22 cellular contexts compared by ENCODE assay signal in genomic region chr10:120897343-120897742, GRCh38. TPM values are rescaled to one million over a fixed set of nuclear protein-coding genes. Genes with fewer than 3 reads are reported as not detected.
DNase-seq lines count a peak whose midpoint lies in the region; ATAC-seq, FAIRE-seq and TF ChIP-seq lines count a peak whose summit lies in the region.
"Had no signal": no experiment of that assay in that cellular context is flagged by ENCODE, and none has a peak within 500 bp of the region (broad histone marks: within the 10 kb centered on the region; RNA-seq: fewer than 3 reads in every experiment).

No MANE protein-coding gene starts in this region.

- H4K20me1 ChIP-seq in K562 (replicated peaks; ENCODE audit: control insufficient read depth, insufficient read depth, low read length) (no peaks in the 10 kb centered on the region), HepG2 (ENCODE audit: insufficient read depth, low read length) (no peaks in the 10 kb centered on the region)

- H3K27me3 ChIP-seq in Caco-2 (replicated peaks; ENCODE audit: control insufficient read depth, insufficient read depth, low read length) (no peaks in the 10 kb centered on the region), K562 (ENCODE audit: control insufficient read depth in 2 of 2, insufficient read depth in 2 of 2, low read length in 2 of 2) (no peaks in the 10 kb centered on the region), HepG2 (ENCODE audit: control insufficient read depth in 1 of 2, insufficient read depth in 2 of 2, low read length in 2 of 2) (no peaks in the 10 kb centered on the region)
- H3K27me3 ChIP-seq: BE2C, dorsolateral prefrontal cortex had no signal

- BruUV-seq in Caco-2 (replicated peaks; lab: Mats Ljungman, UMichigan) (no TSS peak), K562 (replicated peaks; lab: Mats Ljungman, UMichigan) (no TSS peak), HepG2 (replicated peaks; lab: Mats Ljungman, UMichigan) (no TSS peak)

- intact Hi-C loops in Caco-2 (cut with micrococcal nuclease; ENCODE audit: unreplicated experiment) (no loop called here), K562 (cut with micrococcal nuclease) (no loop called here), HepG2 (cut with micrococcal nuclease; ENCODE audit: unreplicated experiment) (loop anchor here (1.0 kb wide), 1 partner anchor 46 kb away; the partner anchor contains the start of gene WDR11)
- intact Hi-C loops in activated CD4-positive, alpha-beta T cell treated with anti-CD3 and anti-CD28 coated beads, Interleukin-2, amount 10 ng/mL, durations not matched to agents 24 days and 14 days (cut with micrococcal nuclease): no loop called here

- peak; percentile 59; the same call in 1 of the 2 replicates for TF ChIP-seq EP300 in K562 (IDR thresholded peaks at IDR 0.05; ENCODE audit: low read length)
- TF ChIP-seq EP300 in HepG2 (IDR thresholded peaks at IDR 0.05; ENCODE audit: low read depth in 2 of 2, low read length in 2 of 2): no peak
- TF ChIP-seq EP300 in HepG2 (CRISPR knock-in tag; IDR thresholded peaks at IDR 0.05; ENCODE audit: borderline replicate concordance): no peak

- CTCF ChIA-PET in Caco-2 (lab: Charles Lee) (interaction anchor here (0.6 kb wide), 1 partner anchor 99 kb away, joined by 3 read pairs; no protein-coding TSS in a partner anchor), K562 (lab: Yijun Ruan, JAX; ENCODE audit: low intra/inter-chr PET ratio) (no interaction called here), HepG2 (lab: Yijun Ruan, JAX; ENCODE audit: low intra/inter-chr PET ratio, low total read pairs) (no interaction called here)

- H3K4me1 Mint-ChIP-seq in Caco-2 (ENCODE audit: low read depth, unreplicated experiment): peaks cover 6% of the 10 kb centered on the region
- H3K4me1 Mint-ChIP-seq in activated CD4-positive, alpha-beta T cell treated with anti-CD3 and anti-CD28 coated beads, Interleukin-2, amount 10 ng/mL, durations not matched to agents 24 days and 14 days: peaks cover 5% of the 10 kb centered on the region

- ATAC-seq in K562: no peak
- ATAC-seq in HepG2: peak; percentile 60
- ATAC-seq in GM21576 (IDR thresholded peaks at IDR 0.05; ENCODE audit: unreplicated experiment): no peak
- no peak for ATAC-seq in GM21423 (IDR thresholded peaks at IDR 0.05; ENCODE audit: unreplicated experiment)

- H3K27ac ChIP-seq in K562 (ENCODE audit: extremely low read depth, low read depth, low read length): no peak overlapping the region
- H3K27ac ChIP-seq in HepG2 (ENCODE audit: extremely low read length, insufficient read depth, low read length): no peak overlapping the region
- H3K27ac ChIP-seq in substantia nigra (ENCODE audit: low read depth, low read length, poor library complexity, severe bottlenecking): no peak overlapping the region
- H3K27ac ChIP-seq: dorsolateral prefrontal cortex, skin epidermis had no signal

- no peaks in the 10 kb centered on the region for H3K9me3 ChIP-seq in Caco-2
- H3K9me3 ChIP-seq in K562 (replicated peaks; ENCODE audit: control insufficient read depth, insufficient read depth, low read depth, low read length): no peaks in the 10 kb centered on the region
- no peaks in the 10 kb centered on the region for H3K9me3 ChIP-seq in HepG2 (ENCODE audit: low read length)
- H3K9me3 ChIP-seq: BE2C had no signal

- peak overlapping the region; percentile 35 for H3K27ac Mint-ChIP-seq in Caco-2 (ENCODE audit: unreplicated experiment)
- no peak overlapping the region for H3K27ac Mint-ChIP-seq in activated CD4-positive, alpha-beta T cell treated with anti-CD3 and anti-CD28 coated beads, Interleukin-2, amount 10 ng/mL, durations not matched to agents 24 days and 14 days
- H3K27ac Mint-ChIP-seq: activated CD4-positive, alpha-beta T cell treated with anti-CD3 and anti-CD28 coated beads, Interleukin-2, amount 10 ng/mL, durations not matched to agents 7 days and 5 days; natural killer cell treated with Interleukin-12 subunit alpha and Interleukin-12 subunit beta and Interleukin-15 and Interleukin-18, amount 100 ng/mL, for 72 hours had no signal

- H3K36me3 Mint-ChIP-seq in Caco-2 (ENCODE audit: insufficient read depth, unreplicated experiment): peaks cover 31% of the 10 kb centered on the region
- peaks cover 31% of the 10 kb centered on the region for H3K36me3 Mint-ChIP-seq in activated CD4-positive, alpha-beta T cell treated with anti-CD3 and anti-CD28 coated beads, Interleukin-2, amount 10 ng/mL, durations not matched to agents 24 days and 14 days (ENCODE audit: low read depth)

- TF ChIP-seq POLR2A in K562 (conservative IDR thresholded peaks at IDR 0.05) (no peak), HepG2 (IDR thresholded peaks at IDR 0.05; ENCODE audit: insufficient read depth in 1 of 2, low read depth in 2 of 2, low read length in 2 of 2) (no peak)

- DNase-seq in Caco-2 (peak in 1 of 2 experiments; percentile 33), K562 (ENCODE audit: extremely low read depth in 1 of 4, low spot score in 3 of 4) (no peak), HepG2 (ENCODE audit: low spot score) (peak; percentile 44), substantia nigra (lab: John Stamatoyannopoulos, UW) (no peak)
- DNase-seq in Jurkat, Clone E6-1 (ENCODE audit: low read depth, low spot score): peak; percentile 14
- DNase-seq in activated CD4-positive, alpha-beta T cell treated with anti-CD3 and anti-CD28 coated beads, Interleukin-2, amount 10 ng/mL, durations not matched to agents 24 days and 14 days: no peak
- DNase-seq: activated CD4-positive, alpha-beta T cell treated with anti-CD3 and anti-CD28 coated beads, Interleukin-2, amount 10 ng/mL, durations not matched to agents 7 days and 5 days; activated naive CD4-positive, alpha-beta T cell treated with anti-CD3 and anti-CD28 coated beads, Interleukin-2, amount 50 U/mL, for 16 hours; activated T-cell treated with anti-CD3 and anti-CD28 coated beads, Interleukin-2, amount 50 U/mL, for 1 hour; BE2C; dorsolateral prefrontal cortex; GF-D8; kidney glomerular epithelial cell; stimulated activated CD4-positive, alpha-beta T cell treated with anti-CD3 and anti-CD28 coated beads, Interleukin-4, amount 100 ng/mL, for 1 hour; SW 1271 had no signal

- no peak overlapping the region for H3K9ac ChIP-seq in K562 (ENCODE audit: insufficient read depth in 1 of 2, low read depth in 2 of 2, low read length in 2 of 2)
- no peak overlapping the region for H3K9ac ChIP-seq in HepG2 (ENCODE audit: insufficient read depth, low read depth, low read length)

- POLR2A ChIA-PET in Caco-2 (lab: Charles Lee): no interaction called here
- POLR2A ChIA-PET in K562 (lab: Yijun Ruan, JAX): interaction anchor here (1.2 kb wide), 1 partner anchor 37 kb away, joined by 3 read pairs; no protein-coding TSS in a partner anchor
- POLR2A ChIA-PET in HepG2 (lab: Yijun Ruan, JAX): no interaction called here

- in situ Hi-C loops in K562 (cut with MboI) (no loop called here), HepG2 (cut with HindIII; ENCODE audit: extremely low pct_ligation_motif_present, low pct_unique_long_range_greater_than_20kb) (no loop called here)

- no peaks in the 10 kb centered on the region for H3K79me2 ChIP-seq in K562 (ENCODE audit: control insufficient read depth, insufficient read depth, low read length)
- H3K79me2 ChIP-seq in HepG2 (ENCODE audit: insufficient read depth, low read length): no peaks in the 10 kb centered on the region

- TF ChIP-seq CTCF in Caco-2 (IDR thresholded peaks at IDR 0.05; ENCODE audit: insufficient read depth in 1 of 2, low read depth in 1 of 2, low read length in 1 of 2, severe bottlenecking in 1 of 2, unreplicated experiment in 1 of 2) (no peak), K562 (IDR thresholded peaks at IDR 0.05 in 2 of 3, conservative IDR thresholded peaks at IDR 0.05 in 1 of 3; ENCODE audit: insufficient read depth in 2 of 3, low read depth in 1 of 3, low read length in 3 of 3) (no peak), HepG2 (CRISPR knock-in tag; IDR thresholded peaks at IDR 0.05) (no peak)

- H3K4me3 Mint-ChIP-seq in Caco-2 (ENCODE audit: unreplicated experiment): no peak overlapping the region
- H3K4me3 Mint-ChIP-seq in activated CD4-positive, alpha-beta T cell treated with anti-CD3 and anti-CD28 coated beads, Interleukin-2, amount 10 ng/mL, durations not matched to agents 24 days and 14 days: no peak overlapping the region
- H3K4me3 Mint-ChIP-seq: activated CD4-positive, alpha-beta T cell treated with anti-CD3 and anti-CD28 coated beads, Interleukin-2, amount 10 ng/mL, durations not matched to agents 7 days and 5 days; natural killer cell treated with Interleukin-12 subunit alpha and Interleukin-12 subunit beta and Interleukin-15 and Interleukin-18, amount 100 ng/mL, for 72 hours had no signal

- H3K4me3 ChIP-seq in Caco-2 (ENCODE audit: low read depth, low read length) (no peak overlapping the region), K562 (no peak overlapping the region), HepG2 (replicated peaks in 1 of 3; ENCODE audit: insufficient read depth in 1 of 3, low read depth in 2 of 3, low read length in 3 of 3) (no peak overlapping the region)
- H3K4me3 ChIP-seq in Jurkat, Clone E6-1 (ENCODE audit: low read length): no peak overlapping the region
- H3K4me3 ChIP-seq: dorsolateral prefrontal cortex, skin epidermis had no signal

- H3K4me1 ChIP-seq in Caco-2 (no peaks in the 10 kb centered on the region), K562 (replicated peaks in 1 of 2; ENCODE audit: control insufficient read depth in 2 of 2, insufficient read depth in 2 of 2, low read length in 2 of 2) (no peaks in the 10 kb centered on the region), HepG2 (ENCODE audit: insufficient read depth, low read length) (peaks cover 10% of the 10 kb centered on the region)

- no peaks in the 10 kb centered on the region; the same call in 1 of the 2 replicates for H3K36me3 ChIP-seq in Caco-2 (ENCODE audit: control insufficient read depth, insufficient read depth, low read length)
- H3K36me3 ChIP-seq in K562 (ENCODE audit: control insufficient read depth, insufficient read depth, low read length): peaks cover 11% of the 10 kb centered on the region; the same call in 1 of the 3 replicates
- H3K36me3 ChIP-seq in HepG2 (replicated peaks in 1 of 2; ENCODE audit: control insufficient read depth in 1 of 2, insufficient read depth in 2 of 2, low read length in 2 of 2): peaks cover 3 to 32% of the 10 kb centered on the region in 2 experiments

- H3K9me1 ChIP-seq in K562 (ENCODE audit: control insufficient read depth, insufficient read depth, low read length): no peaks in the 10 kb centered on the region

- FAIRE-seq in K562 (lab: Jason Lieb, UNC) (no peak), HepG2 (lab: Jason Lieb, UNC) (no peak)
- FAIRE-seq: GM19239, H54, TTC549 had no signal

- TF ChIP-seq RAD21 in K562 (CRISPR knock-in tag; conservative IDR thresholded peaks at IDR 0.05 in 1 of 2, IDR thresholded peaks at IDR 0.05 in 1 of 2): no peak
- no peak for TF ChIP-seq RAD21 in HepG2 (CRISPR knock-in tag; IDR thresholded peaks at IDR 0.05)

- no peaks in the 10 kb centered on the region for H3K27me3 Mint-ChIP-seq in Caco-2 (ENCODE audit: insufficient read depth, unreplicated experiment)
- H3K27me3 Mint-ChIP-seq in activated CD4-positive, alpha-beta T cell treated with anti-CD3 and anti-CD28 coated beads, Interleukin-2, amount 10 ng/mL, durations not matched to agents 24 days and 14 days: no peaks in the 10 kb centered on the region
- H3K27me3 Mint-ChIP-seq: activated CD4-positive, alpha-beta T cell treated with anti-CD3 and anti-CD28 coated beads, Interleukin-2, amount 10 ng/mL, durations not matched to agents 7 days and 5 days; natural killer cell treated with Interleukin-12 subunit alpha and Interleukin-12 subunit beta and Interleukin-15 and Interleukin-18, amount 100 ng/mL, for 72 hours had no signal

- H2AFZ ChIP-seq in K562 (ENCODE audit: low read depth, low read length): no peak overlapping the region
- no peak overlapping the region for H2AFZ ChIP-seq in HepG2 (ENCODE audit: low read length)

- 10% methylated on average over 2 of the region's 2 CpGs for WGBS in K562 (ENCODE audit: insufficient coverage, low coverage, missing lambda C conversion rate)
- WGBS in HepG2 (ENCODE audit: low lambda C conversion rate): 7% methylated on average over 2 of the region's 2 CpGs

- H3K4me2 ChIP-seq in K562 (ENCODE audit: insufficient read depth, low read length): no peak overlapping the region
- no peak overlapping the region for H3K4me2 ChIP-seq in HepG2 (ENCODE audit: low read depth, low read length)

- H3K9me3 Mint-ChIP-seq in Caco-2 (ENCODE audit: unreplicated experiment): no peaks in the 10 kb centered on the region
- H3K9me3 Mint-ChIP-seq in activated CD4-positive, alpha-beta T cell treated with anti-CD3 and anti-CD28 coated beads, Interleukin-2, amount 10 ng/mL, durations not matched to agents 24 days and 14 days: no peaks in the 10 kb centered on the region
- H3K9me3 Mint-ChIP-seq: activated CD4-positive, alpha-beta T cell treated with anti-CD3 and anti-CD28 coated beads, Interleukin-2, amount 10 ng/mL, durations not matched to agents 7 days and 5 days; natural killer cell treated with Interleukin-12 subunit alpha and Interleukin-12 subunit beta and Interleukin-15 and Interleukin-18, amount 100 ng/mL, for 72 hours had no signal

RNA-seq across cellular contexts. Expression of gene WDR11, which starts 46.2 kb away (rescaled TPM):
- total RNA-seq in Caco-2 (2022) (53.1 and 59.2 TPM in 2 replicates), K562 (2014; rRNA removed) (19.9 and 20.9 TPM in 2 replicates), K562 (2014; rRNA removed; fragmentation: Illumina TruSeq; extraction: Trizol) (26.4 and 29.5 TPM in 2 replicates), K562 (2015; rRNA removed; fragmentation: Illumina TruSeq; extraction: Trizol) (21.6 and 23.6 TPM in 2 replicates), K562 (2021) (20.1 and 20.8 TPM in 2 replicates), HepG2 (2016; rRNA removed; fragmentation: Illumina TruSeq; extraction: Trizol) (38.0 and 40.3 TPM in 2 replicates)
- 20.2 TPM for polyA plus RNA-seq in Jurkat, Clone E6-1 (2012; ENCODE audit: insufficient read depth, insufficient read length)
- total RNA-seq in K562 (2011; cell fraction: chromatin; rRNA removed; ENCODE audit: low replicate concordance): 94.4 and 202 TPM in 2 replicates
- total RNA-seq in K562 (2011; cell fraction: nucleolus; rRNA removed): 26.7 and 45.0 TPM in 2 replicates
- 68.6 and 91.1 TPM in 2 replicates for total RNA-seq in K562 (2011; cell fraction: nucleoplasm; rRNA removed)
- polyA plus RNA-seq in K562 (2011; rRNA removed) (50.3 and 50.7 TPM in 2 replicates), K562 (2014; fragmentation: Illumina TruSeq; extraction: Trizol) (28.2 and 35.8 TPM in 2 replicates), K562 (2014; fragmentation: Nextera tagmentation; extraction: Ambion mirVana) (10 to 100 TPM; 12.4 to 17.3 TPM), K562 (2014; rRNA removed) (21.6 and 24.9 TPM in 2 replicates), HepG2 (2011; rRNA removed) (43.0 and 45.2 TPM in 2 replicates)
- 15.6 and 28.0 TPM in 2 replicates for polyA plus RNA-seq in K562 (2011; cell fraction: cytosol; rRNA removed)
- 109 and 121 TPM in 2 replicates for polyA plus RNA-seq in K562 (2011; cell fraction: nucleus; rRNA removed)
- 15.5 and 27.2 TPM in 2 replicates for polyA plus RNA-seq in K562 (2012)
- polyA minus RNA-seq in K562 (2011; rRNA and poly(A)+ RNA removed): 101 and 121 TPM in 2 replicates
- polyA minus RNA-seq in K562 (2011; cell fraction: cytosol; rRNA and poly(A)+ RNA removed): 29.2 and 31.1 TPM in 2 replicates
- polyA minus RNA-seq in K562 (2011; cell fraction: nucleus; rRNA and poly(A)+ RNA removed): 49.0 and 64.4 TPM in 2 replicates
- 13.8 and 16.7 TPM in 2 replicates for total RNA-seq in HepG2 (2016; cell fraction: cytosol; rRNA removed; fragmentation: Illumina TruSeq; extraction: Trizol; ENCODE audit: low read depth)
- total RNA-seq in HepG2 (2016; cell fraction: insoluble cytoplasmic fraction; rRNA removed; fragmentation: Illumina TruSeq; extraction: Trizol): 38.1 and 40.8 TPM in 2 replicates
- 15.0 and 16.8 TPM in 2 replicates for total RNA-seq in HepG2 (2016; cell fraction: membrane; rRNA removed; fragmentation: Illumina TruSeq; extraction: Trizol)
- total RNA-seq in HepG2 (2016; cell fraction: nucleus; rRNA removed; fragmentation: Illumina TruSeq; extraction: Trizol): 63.4 and 65.2 TPM in 2 replicates
- 16.1 and 24.5 TPM in 2 replicates for polyA plus RNA-seq in HepG2 (2011; cell fraction: cytosol; rRNA removed)
- polyA plus RNA-seq in HepG2 (2011; cell fraction: nucleus; rRNA removed): 73.4 and 81.8 TPM in 2 replicates
- polyA plus RNA-seq in HepG2 (2012): 21.6 and 23.5 TPM in 2 replicates
- polyA plus RNA-seq in HepG2 (2016; cell fraction: cytosol; fragmentation: Illumina TruSeq; extraction: Trizol; ENCODE audit: low read depth): 1.5 and 1.9 TPM in 2 replicates
- 23.9 and 24.3 TPM in 2 replicates for polyA plus RNA-seq in HepG2 (2016; cell fraction: insoluble cytoplasmic fraction; fragmentation: Illumina TruSeq; extraction: Trizol; ENCODE audit: low read depth)
- 4.8 and 5.0 TPM in 2 replicates for polyA plus RNA-seq in HepG2 (2016; cell fraction: membrane; fragmentation: Illumina TruSeq; extraction: Trizol; ENCODE audit: low read depth)
- 68.1 and 78.3 TPM in 2 replicates for polyA plus RNA-seq in HepG2 (2016; cell fraction: nucleus; fragmentation: Illumina TruSeq; extraction: Trizol; ENCODE audit: insufficient read depth, low read depth)
- polyA minus RNA-seq in HepG2 (2011; rRNA and poly(A)+ RNA removed; ENCODE audit: low replicate concordance): 143 and 159 TPM in 2 replicates
- 28.1 and 50.1 TPM in 2 replicates for polyA minus RNA-seq in HepG2 (2011; cell fraction: cytosol; rRNA and poly(A)+ RNA removed)
- 118 and 125 TPM in 2 replicates for polyA minus RNA-seq in HepG2 (2011; cell fraction: nucleus; rRNA and poly(A)+ RNA removed)
- total RNA-seq in activated CD4-positive, alpha-beta T cell treated with anti-CD3 and anti-CD28 coated beads, Interleukin-2, amount 10 ng/mL, durations not matched to agents 24 days and 14 days: 48.2 and 50.3 TPM in 2 replicates

Comparison
In these comparisons a context has a peak if more than half of its experiments do, and no peak if none do; other contexts are left out.
1. DNase-seq: peak in Jurkat, Clone E6-1 (single experiment) and HepG2 (single experiment); none in K562 (0 of 4), substantia nigra (0 of 49) and activated CD4-positive, alpha-beta T cell treated with anti-CD3 and anti-CD28 coated beads, Interleukin-2, amount 10 ng/mL, durations not matched to agents 24 days and 14 days (single experiment).